Comparison of ENCODE assay signal across 8 cellular contexts in genomic region chr1:54944610-54945392, GRCh38. TPM values are rescaled to one million over a fixed set of nuclear protein-coding genes. Genes with fewer than 3 reads are reported as not detected.
DNase-seq lines count a peak whose midpoint lies in the region; ATAC-seq, FAIRE-seq and TF ChIP-seq lines count a peak whose summit lies in the region.

No MANE protein-coding gene starts in this region.

- ATAC-seq in GM19395 (IDR thresholded peaks at IDR 0.05; ENCODE audit: unreplicated experiment): peak; percentile 72

- H2AFZ ChIP-seq in MM.1S (ENCODE audit: low read length): 0 out of 2 replicates have a peak overlapping the region, but pooled peaks have one; percentile 19

- H3K4me2 ChIP-seq in MM.1S (ENCODE audit: low read depth, low read length): peak overlapping the region; percentile 15; the same call in 1 of the 2 replicates

- H3K79me2 ChIP-seq in MM.1S (ENCODE audit: low read length): no peaks in the 10 kb centered on the region

- intact Hi-C loops in thyroid gland (cut with DNase I): no loop called here

- H3K27ac ChIP-seq in MM.1S (ENCODE audit: low read length): no peak overlapping the region
- no peak overlapping the region for H3K27ac ChIP-seq in SJSA1
- no peak overlapping the region for H3K27ac ChIP-seq in thyroid gland

- no peak for FAIRE-seq in frontal cortex (lab: Jason Lieb, UNC)

- H3K9me2 ChIP-seq in MM.1S (replicated peaks; ENCODE audit: insufficient read depth, low read length): no peaks in the 10 kb centered on the region

- TF ChIP-seq POLR2A in thyroid gland (IDR thresholded peaks at IDR 0.05): no peak

- H3K36me3 ChIP-seq in MM.1S (replicated peaks; ENCODE audit: insufficient read depth, low read length) (no peaks in the 10 kb centered on the region), SJSA1 (no peaks in the 10 kb centered on the region), thyroid gland (no peaks in the 10 kb centered on the region)

- no peaks in the 10 kb centered on the region for H3K4me1 ChIP-seq in MM.1S (ENCODE audit: low read length)
- peaks cover 9% of the 10 kb centered on the region for H3K4me1 ChIP-seq in SJSA1 (replicated peaks)
- no peaks in the 10 kb centered on the region for H3K4me1 ChIP-seq in thyroid gland

- WGBS in thyroid gland, 2 donors: 35 to 47% methylated on average over 9 of the region's 9 CpGs

- H4K20me1 ChIP-seq in MM.1S (ENCODE audit: insufficient read depth, low read length): no peaks in the 10 kb centered on the region

- H3K27me3 ChIP-seq in MM.1S (replicated peaks; ENCODE audit: insufficient read depth, low read length) (no peaks in the 10 kb centered on the region), SJSA1 (replicated peaks) (no peaks in the 10 kb centered on the region), thyroid gland (no peaks in the 10 kb centered on the region)

- DNase-seq in AML-193 (lab: John Stamatoyannopoulos, UW) (peak; percentile 43 to 61), MM.1S (peak; percentile 77), SJSA1 (ENCODE audit: low read depth in 1 of 2, low spot score in 2 of 2) (peak; percentile 56 to 75), frontal cortex (ENCODE audit: low spot score in 2 of 2) (peak; percentile 20 to 64), occipital lobe (lab: John Stamatoyannopoulos, UW) (peak; percentile 44), thyroid gland (peak; percentile 73 to 81)
- DNase-seq in activated naive CD4-positive, alpha-beta T cell treated with Interleukin-2 at 50 U/mL for 16 hours: peak; percentile 66

- H3K4me3 ChIP-seq in MM.1S (ENCODE audit: low read length) (no peak overlapping the region), SJSA1 (no peak overlapping the region), thyroid gland (replicated peaks in 1 of 3) (no peak overlapping the region)

- H3K9ac ChIP-seq in MM.1S (ENCODE audit: low read length): no peak overlapping the region

- no peaks in the 10 kb centered on the region for H3F3A ChIP-seq in MM.1S (ENCODE audit: insufficient read depth, low read length)

- peak; percentile 87 for TF ChIP-seq CTCF in MM.1S (IDR thresholded peaks at IDR 0.05; ENCODE audit: low read length)
- peak; percentile 66 to 87 (median 69) for TF ChIP-seq CTCF in thyroid gland (IDR thresholded peaks at IDR 0.05)

- H3K9me3 ChIP-seq in MM.1S (replicated peaks; ENCODE audit: insufficient read depth, low read length): no peaks in the 10 kb centered on the region
- H3K9me3 ChIP-seq in SJSA1 (replicated peaks): no peaks in the 10 kb centered on the region
- no peaks in the 10 kb centered on the region for H3K9me3 ChIP-seq in thyroid gland

RNA-seq across cellular contexts. Expression of gene TMEM61, which starts 35.6 kb away (rescaled TPM):
- not detected in 2 replicates for total RNA-seq in SJSA1 (2014; rRNA removed; shearing (Covaris generic))
- total RNA-seq in frontal cortex: not detected
- 0.16 TPM for total RNA-seq in occipital lobe
- under 1 TPM in 1 of 4 donors, not detected in 3; 0.45 TPM for total RNA-seq in thyroid gland

RNA-seq across cellular contexts. Expression of gene BSND, which starts 53.9 kb away (rescaled TPM):
- total RNA-seq in SJSA1 (2014; rRNA removed; shearing (Covaris generic)): not detected in 2 replicates
- total RNA-seq in frontal cortex: not detected
- total RNA-seq in occipital lobe: not detected
- total RNA-seq in thyroid gland: not detected

RNA-seq across cellular contexts. Expression of gene DHCR24, which starts 57.8 kb away (rescaled TPM):
- total RNA-seq in SJSA1 (2014; rRNA removed; shearing (Covaris generic)): 42.9 and 65.8 TPM in 2 replicates
- 47.3 TPM for total RNA-seq in frontal cortex
- 40.7 TPM for total RNA-seq in occipital lobe
- 10 to 100 TPM; 22.4 to 82.2 (median 40.4) TPM for total RNA-seq in thyroid gland
